ENCODE assay signal across 24 cellular contexts in the genomic region with DNA sequence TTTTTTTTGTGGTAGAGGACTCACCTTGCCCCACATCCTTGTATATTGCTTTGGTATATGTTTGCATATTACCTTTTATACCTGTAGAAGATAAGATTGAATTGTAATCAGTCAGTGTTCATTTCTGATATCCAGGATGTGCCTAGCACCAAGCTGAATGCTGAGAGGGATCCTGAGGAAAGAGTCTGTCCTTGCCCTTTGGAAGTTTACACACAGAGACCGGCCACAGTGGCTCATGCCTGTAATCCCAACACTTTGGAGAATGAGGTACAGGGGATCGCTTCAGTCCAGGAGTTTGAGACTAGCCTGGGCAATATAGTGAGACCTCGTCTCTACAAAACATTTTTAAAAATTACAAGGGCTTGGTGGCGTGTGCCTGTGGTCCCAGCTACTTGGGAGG. TPM values are rescaled to one million over a fixed set of nuclear protein-coding genes. Genes with fewer than 3 reads are reported as not detected.
DNase-seq lines count a peak whose midpoint lies in the region; ATAC-seq, FAIRE-seq and TF ChIP-seq lines count a peak whose summit lies in the region.
"Had no signal": no experiment of that assay in that cellular context is flagged by ENCODE, and none has a peak within 500 bp of the region (broad histone marks: within the 10 kb centered on the region; RNA-seq: fewer than 3 reads in every experiment).

No MANE protein-coding gene starts in this region.

- H3K4me3 Mint-ChIP-seq in effector memory CD8-positive, alpha-beta T cell, result no peak overlapping the region
- H3K4me3 Mint-ChIP-seq in H9, result no peak overlapping the region
- H3K4me3 Mint-ChIP-seq: CD8-positive, alpha-beta memory T cell; IgD-negative memory B cell had no signal

- no peak overlapping the region for H2AK5ac ChIP-seq in H9 (ENCODE audit: insufficient read length, low read length)

- no peak overlapping the region for H3K56ac ChIP-seq in H9 (ENCODE audit: insufficient read length, low read depth, low read length)

- H3K9me3 ChIP-seq in Peyer's patch (no peaks in the 10 kb centered on the region), mucosa of rectum (ENCODE audit: control insufficient read depth in 2 of 2, low read length in 2 of 2) (no peaks in the 10 kb centered on the region), small intestine (ENCODE audit: control insufficient read depth, low read depth) (no peaks in the 10 kb centered on the region), H9 (ENCODE audit: control insufficient read depth, low read depth, low read length) (no peaks in the 10 kb centered on the region)

- no peaks in the 10 kb centered on the region for H3K23me2 ChIP-seq in H9 (ENCODE audit: insufficient read length, low read depth, low read length, poor library complexity, severe bottlenecking)

- ATAC-seq in effector memory CD8-positive, alpha-beta T cell (replicated peaks), result no peak
- no peak for ATAC-seq in GM19023 (IDR thresholded peaks at IDR 0.05; ENCODE audit: unreplicated experiment)

- no peaks in the 10 kb centered on the region for H4K20me1 ChIP-seq in H9 (ENCODE audit: control insufficient read depth, insufficient read depth, insufficient read length)

- no peak overlapping the region for H3K14ac ChIP-seq in H9 (ENCODE audit: insufficient read depth, low read length)

- peaks cover 10% of the 10 kb centered on the region for H3K36me3 Mint-ChIP-seq in effector memory CD8-positive, alpha-beta T cell (ENCODE audit: insufficient read depth)
- H3K36me3 Mint-ChIP-seq in H9 (ENCODE audit: insufficient read depth in 1 of 3, low read depth in 3 of 3), result peaks cover 2 to 38% (median 2%) of the 10 kb centered on the region in 3 experiments; a peak in 5 of 7 replicates

- H4K5ac ChIP-seq in H9 (ENCODE audit: insufficient read length, low read depth, low read length), result no peak overlapping the region

- H3K4me2 ChIP-seq in H9 (ENCODE audit: insufficient read depth, insufficient read length, low read length), result no peak overlapping the region
- H3K4me2 ChIP-seq: PC-9 had no signal

- peak overlapping the region in 1 of 2 donors; percentile 29 for H3K9ac ChIP-seq in mucosa of rectum (ENCODE audit: low read depth in 1 of 2, low read length in 2 of 2)
- no peak overlapping the region for H3K9ac ChIP-seq in H9 (ENCODE audit: extremely low read depth, insufficient read length, low read length)

- no peak overlapping the region for H4K8ac ChIP-seq in H9 (replicated peaks; ENCODE audit: insufficient read length, low read depth, low read length)

- H2BK12ac ChIP-seq in H9 (ENCODE audit: insufficient read length, low read depth, low read length), result no peak overlapping the region

- H3K18ac ChIP-seq in H9 (ENCODE audit: insufficient read length, low read depth, low read length), result no peak overlapping the region

- no peaks in the 10 kb centered on the region for H3K79me1 ChIP-seq in H9 (ENCODE audit: insufficient read depth, low read depth, low read length, poor library complexity, severe bottlenecking)

- DNase-seq in Peyer's patch (no peak), small intestine (peak; percentile 73), H9 (no peak), NCI-H526 treated with DMSO at 0.1 percent for 48 hours (lab: John Stamatoyannopoulos, UW) (no peak)
- DNase-seq in effector memory CD8-positive, alpha-beta T cell, result no peak
- no peak for DNase-seq in activated T-cell treated with anti-CD3 and anti-CD28 coated beads, Interleukin-2, amount 50 U/mL, for 1 hour
- DNase-seq: AML-193; C1 segment of cervical spinal cord; CD8-positive, alpha-beta memory T cell; DMS53; GDM1; MV-4-11; NCI-H1105 treated with DMSO at 0.1 percent for 48 hours; NCI-H1694; NCI-H2081 treated with DMSO at 0.1 percent for 48 hours; NCI-H2171 treated with DMSO at 0.1 percent for 48 hours; NCI-H526; PC-9; SHP77 treated with DMSO at 0.1 percent for 48 hours had no signal

- H3T11ph ChIP-seq in H9 (ENCODE audit: low read length), result no peak overlapping the region

- WGBS in small intestine, 3 donors, result 44 to 74% (median 58%) methylated on average over 4 of the region's 4 CpGs
- WGBS in H9 (ENCODE audit: extremely low coverage, insufficient read length, low lambda C conversion rate), result no CpG with 5 or more reads among the region's 4 CpGs

- peak overlapping the region in 3 of 4 donors; percentile 2 to 52 (median 51) for H3K27ac ChIP-seq in Peyer's patch
- H3K27ac ChIP-seq in mucosa of rectum (ENCODE audit: low read depth in 2 of 2, low read length in 2 of 2), result peak overlapping the region; percentile 19 to 70
- peak overlapping the region in 1 of 2 donors; percentile 47 for H3K27ac ChIP-seq in small intestine (ENCODE audit: low read depth in 1 of 2, low read length in 1 of 2)
- H3K27ac ChIP-seq in H9 (ENCODE audit: insufficient read length, low read depth, low read length), result no peak overlapping the region
- H3K27ac ChIP-seq: PC-9 had no signal

- no peaks in the 10 kb centered on the region for H3K9me3 Mint-ChIP-seq in effector memory CD8-positive, alpha-beta T cell
- H3K9me3 Mint-ChIP-seq in H9, result no peaks in the 10 kb centered on the region
- H3K9me3 Mint-ChIP-seq: CD8-positive, alpha-beta memory T cell; IgD-negative memory B cell had no signal

- peaks cover 0 to 56% (median 8%) of the 10 kb centered on the region in 4 donors for H3K4me1 ChIP-seq in Peyer's patch
- H3K4me1 ChIP-seq in mucosa of rectum (ENCODE audit: control insufficient read depth in 2 of 2, insufficient read depth in 2 of 2, low read length in 2 of 2), result peaks cover 48 to 63% of the 10 kb centered on the region in 2 donors
- H3K4me1 ChIP-seq in small intestine (ENCODE audit: control insufficient read depth in 2 of 2, insufficient read depth in 1 of 2, low read depth in 1 of 2, low read length in 1 of 2), result peaks cover 9 to 13% of the 10 kb centered on the region in 2 donors
- H3K4me1 ChIP-seq in H9 (ENCODE audit: insufficient read depth, low read length), result no peaks in the 10 kb centered on the region

- H2BK120ac ChIP-seq in H9 (ENCODE audit: low read depth, low read length, poor library complexity, severe bottlenecking), result no peak overlapping the region

- H3K27me3 ChIP-seq in Peyer's patch (no peaks in the 10 kb centered on the region), mucosa of rectum (ENCODE audit: control insufficient read depth in 2 of 2, insufficient read depth in 2 of 2, low read length in 2 of 2) (no peaks in the 10 kb centered on the region), small intestine (ENCODE audit: control insufficient read depth in 2 of 2, insufficient read depth in 2 of 2, low read length in 2 of 2) (no peaks in the 10 kb centered on the region), H9 (ENCODE audit: insufficient read depth, low read length) (no peaks in the 10 kb centered on the region)

- H3K36me3 ChIP-seq in Peyer's patch, result no peaks in the 10 kb centered on the region
- peaks cover 9 to 21% of the 10 kb centered on the region in 2 donors for H3K36me3 ChIP-seq in mucosa of rectum (ENCODE audit: control insufficient read depth in 2 of 2, insufficient read depth in 2 of 2, low read length in 2 of 2)
- H3K36me3 ChIP-seq in small intestine (ENCODE audit: control insufficient read depth in 2 of 2, insufficient read depth in 2 of 2, low read length in 2 of 2), result no peaks in the 10 kb centered on the region

- no peak overlapping the region for H3K4me3 ChIP-seq in Peyer's patch
- H3K4me3 ChIP-seq in mucosa of rectum (ENCODE audit: low read length in 2 of 2), result no peak overlapping the region
- H3K4me3 ChIP-seq in small intestine (ENCODE audit: low read depth in 1 of 2, low read length in 2 of 2), result no peak overlapping the region
- H3K4me3 ChIP-seq: PC-9 had no signal

- H3K79me2 ChIP-seq in H9 (ENCODE audit: insufficient read depth, low read length), result no peaks in the 10 kb centered on the region; the same call in 1 of the 2 replicates

- no peak overlapping the region for H2AFZ ChIP-seq in H9 (ENCODE audit: low read length)
- H2AFZ ChIP-seq: PC-9 had no signal

- H3K27me3 Mint-ChIP-seq in effector memory CD8-positive, alpha-beta T cell, result no peaks in the 10 kb centered on the region
- H3K27me3 Mint-ChIP-seq in H9 (ENCODE audit: low read depth), result no peaks in the 10 kb centered on the region; the same call in 1 of the 2 replicates
- H3K27me3 Mint-ChIP-seq: CD8-positive, alpha-beta memory T cell; IgD-negative memory B cell had no signal

- no peak overlapping the region for H2BK15ac ChIP-seq in H9 (ENCODE audit: low read depth, low read length)

- H3K4ac ChIP-seq in H9 (ENCODE audit: low read depth, low read length), result no peak overlapping the region

- H3K4me1 Mint-ChIP-seq in effector memory CD8-positive, alpha-beta T cell (ENCODE audit: low read depth in 2 of 2), result peaks cover 8 to 12% of the 10 kb centered on the region in 2 donors
- no peaks in the 10 kb centered on the region for H3K4me1 Mint-ChIP-seq in H9

- H3K23ac ChIP-seq in H9 (ENCODE audit: insufficient read length, low read depth, low read length), result no peak overlapping the region

- H2BK5ac ChIP-seq in H9 (ENCODE audit: insufficient read length, low read length), result no peak overlapping the region

- no peak overlapping the region for H4K91ac ChIP-seq in H9 (ENCODE audit: insufficient read length, low read depth, low read length)

- H2BK20ac ChIP-seq in H9 (ENCODE audit: low read depth, low read length, poor library complexity, severe bottlenecking), result no peak overlapping the region

- H3K27ac Mint-ChIP-seq in effector memory CD8-positive, alpha-beta T cell, result peak overlapping the region; percentile 68 to 69
- H3K27ac Mint-ChIP-seq in H9, result no peak overlapping the region
- H3K27ac Mint-ChIP-seq: IgD-negative memory B cell had no signal

- no peak for TF ChIP-seq POLR2A in Peyer's patch (IDR thresholded peaks at IDR 0.05)

- FAIRE-seq in small intestine (lab: Jason Lieb, UNC), result no peak
- FAIRE-seq: GM18507, H1 had no signal

- TF ChIP-seq CTCF in Peyer's patch (IDR thresholded peaks at IDR 0.05) (no peak), H9 (conservative IDR thresholded peaks at IDR 0.05) (no peak)

RNA-seq across cellular contexts. Expression of gene ACVR1B, which starts 8.4 kb away (rescaled TPM):
- total RNA-seq in Peyer's patch (10 to 100 TPM in 3 of 4 donors, 1 to 10 TPM in 1; 9.1 to 71.6 (median 59.2) TPM), H9 (2021) (15.6 and 16.3 TPM in 2 replicates)
- polyA plus RNA-seq in small intestine, result 10 to 100 TPM; 11.6 to 27.9 (median 15.0) TPM

RNA-seq across cellular contexts. Expression of gene TAMALIN, which starts 46.8 kb away (rescaled TPM):
- total RNA-seq in Peyer's patch (100 to 1,000 TPM in 1 of 4 donors, 10 to 100 TPM in 1, 1 to 10 TPM in 2; 1.2 to 112 (median 16.2) TPM), H9 (2021) (1.1 and 1.2 TPM in 2 replicates)
- polyA plus RNA-seq in small intestine, result 10 to 100 TPM in 2 of 3 donors, 1 to 10 TPM in 1; 3.8 to 32.5 (median 13.2) TPM
- total RNA-seq: PC-9 had no signal

RNA-seq across cellular contexts. Expression of gene ACVRL1, which starts 52.6 kb away (rescaled TPM):
- 100 to 1,000 TPM in 1 of 4 donors, 10 to 100 TPM in 3; 46.4 to 169 (median 56.8) TPM for total RNA-seq in Peyer's patch
- polyA plus RNA-seq in small intestine, result 10 to 100 TPM in 1 of 3 donors, 1 to 10 TPM in 1, under 1 TPM in 1; 0.89 to 44.2 (median 4.6) TPM
- not detected in 2 replicates for total RNA-seq in H9 (2021)
- total RNA-seq: PC-9 had no signal
- polyA plus RNA-seq: CD8-positive, alpha-beta memory T cell; IgD-negative memory B cell had no signal

Comparison
In these comparisons a context has a peak if more than half of its experiments do, and no peak if none do; other contexts are left out.
1. H3K27ac Mint-ChIP-seq: peak in effector memory CD8-positive, alpha-beta T cell (2 of 2); none in H9 (0 of 3).
2. RNA of gene ACVRL1, which starts 52.6 kb away (total RNA-seq): 46.4 to 169 TPM in Peyer's patch; not detected in H9; every median in the first group is over 10 times any median in the second.